Comparison of ENCODE assay signal across 37 cellular contexts in the genomic region with DNA sequence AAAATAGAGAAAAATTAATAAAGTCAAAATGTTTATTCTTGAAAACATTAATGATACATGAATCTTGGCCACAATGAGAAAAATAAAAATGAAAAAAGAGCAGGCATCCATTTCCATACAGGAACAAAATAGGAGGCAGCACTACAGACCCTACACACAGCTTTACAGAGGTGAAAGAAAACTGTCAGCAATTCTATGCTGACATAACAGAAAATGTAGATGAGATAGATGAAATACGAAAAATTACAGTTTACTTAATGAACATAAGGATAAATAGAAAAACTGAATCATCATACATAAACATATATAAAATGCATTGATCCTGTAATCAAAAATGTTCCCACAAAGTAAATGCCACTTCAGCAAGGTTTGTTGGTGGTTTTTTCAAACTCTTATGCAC. TPM values are rescaled to one million over a fixed set of nuclear protein-coding genes. Genes with fewer than 3 reads are reported as not detected.
"Had no signal": no experiment of that assay in that cellular context is flagged by ENCODE, and none has a peak within 500 bp of the region (broad histone marks: within the 10 kb centered on the region; RNA-seq: fewer than 3 reads in every experiment).

No MANE protein-coding gene starts in this region.

- H3K27ac ChIP-seq: adrenal gland, ascending aorta, cardiac muscle cell, VCaP had no signal

- H3K4me1 ChIP-seq: adrenal gland, ascending aorta had no signal

- H3K27me3 ChIP-seq: adrenal gland, ascending aorta, cardiac muscle cell had no signal

- ATAC-seq: activated CD8-positive, alpha-beta T cell treated with anti-CD3 and anti-CD28 coated beads for 36 hours; activated naive CD4-positive, alpha-beta T cell treated with anti-CD3 and anti-CD28 coated beads, Interleukin-2, amount 50 U/mL, for 72 hours; activated T-cell treated with anti-CD3 and anti-CD28 coated beads, Interleukin-2, amount 50 U/mL, for 4 hours; activated T-cell treated with anti-CD3 and anti-CD28 coated beads, Interleukin-2, amount 50 U/mL, for 72 hours; activated T-helper 17 cell treated with anti-CD3 and anti-CD28 coated beads, Interleukin-2, amount 50 U/mL, for 72 hours had no signal

- H3K9me3 ChIP-seq: ascending aorta had no signal

- DNase-seq: activated B cell treated with CpG ODN at 0.5 μM for 24 hours; activated CD4-positive, alpha-beta memory T cell treated with anti-CD3 and anti-CD28 coated beads for 36 hours; activated CD4-positive, alpha-beta T cell treated with anti-CD3 and anti-CD28 coated beads for 4 hours; activated CD4-positive, alpha-beta T cell treated with anti-CD3 and anti-CD28 coated beads, Interleukin-2, amount 10 ng/mL, durations not matched to agents 24 days and 14 days; activated CD4-positive, alpha-beta T cell treated with anti-CD3 and anti-CD28 coated beads, Interleukin-2, amount 50 U/mL, for 1 hour; activated CD4-positive, alpha-beta T cell treated with anti-CD3 and anti-CD28 coated beads, Interleukin-2, amount 50 U/mL, for 4 hours; activated CD4-positive, CD25-positive, alpha-beta regulatory T cell treated with anti-CD3 and anti-CD28 coated beads, Interleukin-2, amount 50 U/mL, for 72 hours; activated CD8-positive, alpha-beta memory T cell treated with anti-CD3 and anti-CD28 coated beads, Interleukin-2, amount 50 U/mL, for 4 hours; activated CD8-positive, alpha-beta T cell treated with anti-CD3 and anti-CD28 coated beads for 36 hours; activated effector memory CD4-positive, alpha-beta T cell treated with anti-CD3 and anti-CD28 coated beads, Interleukin-2, amount 50 U/mL, for 16 hours; activated gamma-delta T cell treated with Interleukin-2 at 50 U/mL for 16 hours; activated naive CD4-positive, alpha-beta T cell; activated naive CD4-positive, alpha-beta T cell treated with anti-CD3 and anti-CD28 coated beads for 36 hours; activated naive CD4-positive, alpha-beta T cell treated with anti-CD3 and anti-CD28 coated beads, Interleukin-2, amount 50 U/mL, for 16 hours; activated naive CD8-positive, alpha-beta T cell treated with anti-CD3 and anti-CD28 coated beads for 36 hours; activated T-cell treated with anti-CD3 and anti-CD28 coated beads for 4 hours; activated T-cell treated with anti-CD3 and anti-CD28 coated beads, Interleukin-2, amount 50 U/mL, for 1 hour; activated T-cell treated with anti-CD3 and anti-CD28 coated beads, Interleukin-2, amount 50 U/mL, for 4 hours; activated T-cell treated with anti-CD3 and anti-CD28 coated beads, Interleukin-2, amount 50 U/mL, for 72 hours; adrenal gland; amygdala; anterior cingulate cortex; caudate nucleus; cerebellar nuclear complex; T-helper 1 cell; T-helper 2 cell; T-helper 9 cell had no signal

- H3K36me3 ChIP-seq: adrenal gland, ascending aorta, cardiac muscle cell had no signal

- H3K4me3 ChIP-seq: adrenal gland, ascending aorta, cardiac muscle cell had no signal

- FAIRE-seq: bronchial epithelial cell, TTC549 had no signal

RNA-seq across cellular contexts. Expression of gene LILRB4, which starts 5.6 kb away (rescaled TPM):
- total RNA-seq: activated CD4-positive, alpha-beta memory T cell treated with anti-CD3 and anti-CD28 coated beads for 36 hours; activated CD4-positive, alpha-beta T cell treated with anti-CD3 and anti-CD28 coated beads, Interleukin-2, amount 10 ng/mL, durations not matched to agents 24 days and 14 days; activated CD8-positive, alpha-beta memory T cell treated with anti-CD3 and anti-CD28 coated beads for 36 hours; activated CD8-positive, alpha-beta T cell treated with anti-CD3 and anti-CD28 coated beads for 36 hours; activated naive CD4-positive, alpha-beta T cell treated with anti-CD3 and anti-CD28 coated beads for 36 hours; activated naive CD4-positive, alpha-beta T cell treated with anti-CD3 and anti-CD28 coated beads, Interleukin-2, amount 50 U/mL, for 72 hours; activated naive CD8-positive, alpha-beta T cell treated with anti-CD3 and anti-CD28 coated beads for 36 hours; activated T-cell treated with anti-CD3 and anti-CD28 coated beads, Interleukin-2, amount 50 U/mL, for 72 hours; activated T-helper 1 cell treated with anti-CD3 and anti-CD28 coated beads, Interleukin-12 subunit alpha, Interleukin-12 subunit beta, Interleukin-2, Interleukin-4 antibody, amounts not matched to agents 30 ng/mL and 10 ng/mL and 1 ng/mL, durations not matched to agents 14 hours and 24 hours and 36 hours; activated T-helper 17 cell treated with anti-CD3 and anti-CD28 coated beads, Interleukin-2, amount 50 U/mL, for 72 hours; bronchial epithelial cell; cardiac muscle cell; chondrocyte had no signal
- polyA plus RNA-seq: cardiac muscle cell had no signal

RNA-seq across cellular contexts. Expression of gene LILRB1, which starts 38.1 kb away (rescaled TPM):
- total RNA-seq: activated CD4-positive, alpha-beta memory T cell treated with anti-CD3 and anti-CD28 coated beads for 36 hours; activated T-helper 1 cell treated with anti-CD3 and anti-CD28 coated beads, Interleukin-12 subunit alpha, Interleukin-12 subunit beta, Interleukin-2, Interleukin-4 antibody, amounts not matched to agents 30 ng/mL and 10 ng/mL and 1 ng/mL, durations not matched to agents 14 hours and 24 hours and 36 hours; bronchial epithelial cell; cardiac muscle cell; chondrocyte had no signal
- polyA plus RNA-seq: cardiac muscle cell had no signal

RNA-seq across cellular contexts. Expression of gene KIR3DL3, which starts 55.9 kb away (rescaled TPM):
- total RNA-seq: activated B cell treated with CpG ODN at 0.5 μM for 24 hours; activated CD4-positive, alpha-beta memory T cell treated with anti-CD3 and anti-CD28 coated beads for 36 hours; activated CD4-positive, alpha-beta T cell treated with anti-CD3 and anti-CD28 coated beads, Interleukin-2, amount 10 ng/mL, durations not matched to agents 24 days and 14 days; activated CD8-positive, alpha-beta memory T cell treated with anti-CD3 and anti-CD28 coated beads for 36 hours; activated CD8-positive, alpha-beta T cell treated with anti-CD3 and anti-CD28 coated beads for 36 hours; activated naive CD4-positive, alpha-beta T cell treated with anti-CD3 and anti-CD28 coated beads for 36 hours; activated naive CD4-positive, alpha-beta T cell treated with anti-CD3 and anti-CD28 coated beads, Interleukin-2, amount 50 U/mL, for 72 hours; activated naive CD8-positive, alpha-beta T cell treated with anti-CD3 and anti-CD28 coated beads for 36 hours; activated T-cell treated with anti-CD3 and anti-CD28 coated beads, Interleukin-2, amount 50 U/mL, for 4 hours; activated T-cell treated with anti-CD3 and anti-CD28 coated beads, Interleukin-2, amount 50 U/mL, for 72 hours; activated T-helper 1 cell treated with anti-CD3 and anti-CD28 coated beads, Interleukin-12 subunit alpha, Interleukin-12 subunit beta, Interleukin-2, Interleukin-4 antibody, amounts not matched to agents 30 ng/mL and 10 ng/mL and 1 ng/mL, durations not matched to agents 14 hours and 24 hours and 36 hours; activated T-helper 17 cell treated with anti-CD3 and anti-CD28 coated beads, Interleukin-2, amount 50 U/mL, for 72 hours; adrenal gland; ascending aorta; bronchial epithelial cell; cardiac muscle cell; chondrocyte had no signal
- polyA plus RNA-seq: adrenal gland, cardiac muscle cell had no signal
